ENCODE assay signal across 8 cellular contexts in genomic region chr1:224644553-224645154, GRCh38. TPM values are rescaled to one million over a fixed set of nuclear protein-coding genes. Genes with fewer than 3 reads are reported as not detected.
A peak's percentile ranks its signal among the peaks of the same experiment; 100 is the strongest.
DNase-seq lines count a peak whose midpoint lies in the region; ATAC-seq, FAIRE-seq and TF ChIP-seq lines count a peak whose summit lies in the region.

No MANE protein-coding gene starts in this region.

- H3K27me3 ChIP-seq in endodermal cell (ENCODE audit: control insufficient read depth, insufficient read depth, low read length, poor library complexity, severe bottlenecking) = no peaks in the 10 kb centered on the region
- no peaks in the 10 kb centered on the region for H3K27me3 ChIP-seq in naive thymus-derived CD4-positive, alpha-beta T cell (ENCODE audit: control insufficient read depth in 2 of 2, insufficient read depth in 2 of 2, low read length in 2 of 2)
- H3K27me3 ChIP-seq in stomach = no peaks in the 10 kb centered on the region

- H3K4me1 Mint-ChIP-seq in activated CD8-positive, alpha-beta T cell treated with anti-CD3 and anti-CD28 coated beads for 36 hours (ENCODE audit: low read depth) = no peaks in the 10 kb centered on the region
- peaks cover 25% of the 10 kb centered on the region for H3K4me1 Mint-ChIP-seq in endodermal cell
- H3K4me1 Mint-ChIP-seq in naive thymus-derived CD4-positive, alpha-beta T cell = peaks cover 0 to 8% (median 0%) of the 10 kb centered on the region in 7 donors

- H3K27me3 Mint-ChIP-seq in activated CD8-positive, alpha-beta T cell treated with anti-CD3 and anti-CD28 coated beads for 36 hours = no peaks in the 10 kb centered on the region
- H3K27me3 Mint-ChIP-seq in endodermal cell (ENCODE audit: insufficient read depth) = no peaks in the 10 kb centered on the region
- H3K27me3 Mint-ChIP-seq in naive thymus-derived CD4-positive, alpha-beta T cell = peaks cover 0 to 14% (median 6%) of the 10 kb centered on the region in 5 donors

- no peak overlapping the region for H3K9ac ChIP-seq in endodermal cell (ENCODE audit: extremely low read depth, low read length, poor library complexity, severe bottlenecking)

- 48 to 55% methylated on average over 5 of the region's 5 CpGs for WGBS in endodermal cell (ENCODE audit: insufficient coverage in 1 of 2, insufficient read length in 1 of 2), 2 experiments
- WGBS in stomach, 5 donors = 25 to 34% (median 28%) methylated on average over 5 of the region's 5 CpGs

- no peaks in the 10 kb centered on the region for H3K36me3 Mint-ChIP-seq in activated CD8-positive, alpha-beta T cell treated with anti-CD3 and anti-CD28 coated beads for 36 hours (ENCODE audit: low read depth)
- no peaks in the 10 kb centered on the region for H3K36me3 Mint-ChIP-seq in endodermal cell (ENCODE audit: low read depth)
- no peaks in the 10 kb centered on the region for H3K36me3 Mint-ChIP-seq in naive thymus-derived CD4-positive, alpha-beta T cell

- H3K27ac ChIP-seq in endodermal cell (ENCODE audit: low read depth, low read length) = no peak overlapping the region
- no peak overlapping the region for H3K27ac ChIP-seq in naive thymus-derived CD4-positive, alpha-beta T cell (ENCODE audit: low read depth, low read length)
- no peak overlapping the region for H3K27ac ChIP-seq in stomach

- H3K36me3 ChIP-seq in endodermal cell (ENCODE audit: control insufficient read depth, insufficient read depth, low read length) = no peaks in the 10 kb centered on the region
- no peaks in the 10 kb centered on the region for H3K36me3 ChIP-seq in naive thymus-derived CD4-positive, alpha-beta T cell (ENCODE audit: control insufficient read depth in 2 of 3, insufficient read depth in 3 of 3, low read length in 3 of 3)
- H3K36me3 ChIP-seq in stomach = no peaks in the 10 kb centered on the region

- peak; percentile 92 for FAIRE-seq in GM18507 (lab: Jason Lieb, UNC)

- H3K4me3 ChIP-seq in endodermal cell (ENCODE audit: low read length) = no peak overlapping the region
- no peak overlapping the region for H3K4me3 ChIP-seq in naive thymus-derived CD4-positive, alpha-beta T cell (ENCODE audit: low read length)
- H3K4me3 ChIP-seq in stomach = no peak overlapping the region

- H3K9me3 ChIP-seq in endodermal cell (ENCODE audit: control insufficient read depth, low read length) = no peaks in the 10 kb centered on the region
- H3K9me3 ChIP-seq in naive thymus-derived CD4-positive, alpha-beta T cell (ENCODE audit: control insufficient read depth in 2 of 3, low read length in 3 of 3) = no peaks in the 10 kb centered on the region
- no peaks in the 10 kb centered on the region for H3K9me3 ChIP-seq in stomach

- H3K9me3 Mint-ChIP-seq in activated CD8-positive, alpha-beta T cell treated with anti-CD3 and anti-CD28 coated beads for 36 hours = no peaks in the 10 kb centered on the region
- no peaks in the 10 kb centered on the region for H3K9me3 Mint-ChIP-seq in endodermal cell
- H3K9me3 Mint-ChIP-seq in naive thymus-derived CD4-positive, alpha-beta T cell = peaks cover 0 to 1% (median 0%) of the 10 kb centered on the region in 11 donors

- intact Hi-C loops in activated CD8-positive, alpha-beta T cell treated with anti-CD3 and anti-CD28 coated beads for 36 hours (cut with micrococcal nuclease) = loop anchor here (5.0 kb wide), 1 partner anchor 278 kb away; no protein-coding TSS in a partner anchor
- intact Hi-C loops in naive thymus-derived CD4-positive, alpha-beta T cell (cut with micrococcal nuclease) = loop anchor here (1.0 to 2.0 kb wide), 6 partner anchors 20 to 278 kb away; no protein-coding TSS in a partner anchor
- intact Hi-C loops in stomach (cut with DNase I; ENCODE audit: low total_unique reads) = loop anchor here (10.0 kb wide), 2 partner anchors 210 to 280 kb away; partner anchors contain the start of gene DNAH14

- peak; percentile 65 for DNase-seq in AG08395 (ENCODE audit: low spot score)
- DNase-seq in GM18507 (ENCODE audit: extremely low spot score, insufficient read length, low read depth) = peak; percentile 45
- DNase-seq in NCI-H82 treated with DMSO at 0.1 percent for 48 hours (lab: John Stamatoyannopoulos, UW; ENCODE audit: unreplicated experiment) = peak; percentile 45
- peak; percentile 65 for DNase-seq in activated CD8-positive, alpha-beta T cell treated with anti-CD3 and anti-CD28 coated beads for 36 hours
- DNase-seq in endodermal cell = peak; percentile 92
- DNase-seq in naive thymus-derived CD4-positive, alpha-beta T cell = peak; percentile 16 to 65 (median 53)
- peak; percentile 39 for DNase-seq in stomach

- no peak for TF ChIP-seq EP300 in stomach (IDR thresholded peaks at IDR 0.05)

- peak; percentile 83 for TF ChIP-seq CTCF in activated CD8-positive, alpha-beta T cell treated with anti-CD3 and anti-CD28 coated beads for 36 hours (IDR thresholded peaks at IDR 0.05)
- TF ChIP-seq CTCF in endodermal cell (conservative IDR thresholded peaks at IDR 0.05) = peak; percentile 93
- peak in 5 of 7 experiments; percentile 55 to 89 (median 84) for TF ChIP-seq CTCF in stomach (IDR thresholded peaks at IDR 0.05)

- CTCF ChIA-PET in activated CD8-positive, alpha-beta T cell treated with anti-CD3 and anti-CD28 coated beads for 36 hours (lab: Charles Lee) = interaction anchor here (0.7 to 1.5 kb wide), 19 partner anchors 10 to 278 kb away, joined by 3 to 23 read pairs (median 4); no protein-coding TSS in a partner anchor
- CTCF ChIA-PET in naive thymus-derived CD4-positive, alpha-beta T cell (lab: Charles Lee) = interaction anchor here (0.6 to 1.4 kb wide), 4 partner anchors 10 to 278 kb away, joined by 3 to 4 read pairs (median 4); no protein-coding TSS in a partner anchor

- TF ChIP-seq POLR2A in stomach (IDR thresholded peaks at IDR 0.05) = no peak

- no peak overlapping the region for H3K4me3 Mint-ChIP-seq in activated CD8-positive, alpha-beta T cell treated with anti-CD3 and anti-CD28 coated beads for 36 hours
- no peak overlapping the region for H3K4me3 Mint-ChIP-seq in endodermal cell
- no peak overlapping the region for H3K4me3 Mint-ChIP-seq in naive thymus-derived CD4-positive, alpha-beta T cell

- ATAC-seq in HG03097 (IDR thresholded peaks at IDR 0.05; ENCODE audit: low FRiP score, unreplicated experiment) = peak; percentile 58
- peak; percentile 89 for ATAC-seq in activated CD8-positive, alpha-beta T cell treated with anti-CD3 and anti-CD28 coated beads for 36 hours
- ATAC-seq in naive thymus-derived CD4-positive, alpha-beta T cell = peak; percentile 78

- H3K4me1 ChIP-seq in endodermal cell (ENCODE audit: control insufficient read depth, insufficient read depth, low read length) (peaks cover 14% of the 10 kb centered on the region), stomach (peaks cover 3 to 14% (median 8%) of the 10 kb centered on the region in 4 donors)
- no peaks in the 10 kb centered on the region for H3K4me1 ChIP-seq in naive thymus-derived CD4-positive, alpha-beta T cell (ENCODE audit: control insufficient read depth in 2 of 2, insufficient read depth in 2 of 2, low read length in 2 of 2)

- POLR2A ChIA-PET in activated CD8-positive, alpha-beta T cell treated with anti-CD3 and anti-CD28 coated beads for 36 hours (lab: Charles Lee) = no interaction called here
- POLR2A ChIA-PET in naive thymus-derived CD4-positive, alpha-beta T cell (lab: Charles Lee) = no interaction called here

- H3K27ac Mint-ChIP-seq in activated CD8-positive, alpha-beta T cell treated with anti-CD3 and anti-CD28 coated beads for 36 hours = no peak overlapping the region
- H3K27ac Mint-ChIP-seq in endodermal cell = no peak overlapping the region
- no peak overlapping the region for H3K27ac Mint-ChIP-seq in naive thymus-derived CD4-positive, alpha-beta T cell

RNA-seq across cellular contexts. Expression of gene CNIH3, which starts 28.5 kb away (rescaled TPM):
- total RNA-seq in activated CD8-positive, alpha-beta T cell treated with anti-CD3 and anti-CD28 coated beads for 36 hours = 1 to 10 TPM; 1.6 to 2.1 TPM
- total RNA-seq in endodermal cell = 1 to 10 TPM; 4.5 to 6.6 TPM
- polyA plus RNA-seq in endodermal cell (2013, experiment 1 of 2) = 2.8 TPM
- 2.8 TPM for polyA plus RNA-seq in endodermal cell (2013, experiment 2 of 2)
- 1 to 10 TPM; 1.0 to 4.2 (median 2.2) TPM for total RNA-seq in naive thymus-derived CD4-positive, alpha-beta T cell
- polyA plus RNA-seq in naive thymus-derived CD4-positive, alpha-beta T cell = 1 to 10 TPM; 1.2 TPM
- 10 to 100 TPM in 1 of 5 donors, 1 to 10 TPM in 2, under 1 TPM in 1, not detected in 1; 0.45 to 18.7 (median 5.9) TPM for total RNA-seq in stomach
- 1 to 10 TPM; 1.4 to 3.1 (median 1.4) TPM for polyA plus RNA-seq in stomach

Comparison
In these comparisons a context has a peak if more than half of its experiments do, and no peak if none do; other contexts are left out.
1. DNase-seq: peak in every context shown above with its lines; median percentile 92 in endodermal cell; 65 in AG08395; 65 in activated CD8-positive, alpha-beta T cell treated with anti-CD3 and anti-CD28 coated beads for 36 hours; 53 in naive thymus-derived CD4-positive, alpha-beta T cell; 45 in GM18507; 45 in NCI-H82 treated with DMSO at 0.1 percent for 48 hours; 39 in stomach.